ENCODE assay signal across 8 cellular contexts in genomic region chr1:101128211-101128727, GRCh38.
A peak's percentile ranks its signal among the peaks of the same experiment; 100 is the strongest.
DNase-seq lines count a peak whose midpoint lies in the region; ATAC-seq, FAIRE-seq and TF ChIP-seq lines count a peak whose summit lies in the region.

No MANE protein-coding gene starts in this region.

- H3K4me1 ChIP-seq in K562 (replicated peaks in 1 of 2; ENCODE audit: control insufficient read depth in 2 of 2, insufficient read depth in 2 of 2, low read length in 2 of 2): peaks cover 0 to 29% of the 10 kb centered on the region in 2 experiments; a peak in 4 of 5 replicates

- CTCF ChIA-PET in K562 (lab: Yijun Ruan, JAX; ENCODE audit: low intra/inter-chr PET ratio): no interaction called here

- 4% methylated on average over 3 of the region's 3 CpGs for WGBS in K562 (ENCODE audit: insufficient coverage, low coverage, missing lambda C conversion rate)

- FAIRE-seq in GM12891 (lab: Jason Lieb, UNC): peak; percentile 93
- peak; percentile 97 for FAIRE-seq in K562 (lab: Jason Lieb, UNC)

- H3K27me3 ChIP-seq in K562 (ENCODE audit: control insufficient read depth in 2 of 2, insufficient read depth in 2 of 2, low read length in 2 of 2): no peaks in the 10 kb centered on the region

- intact Hi-C loops in K562 (cut with micrococcal nuclease) (loop anchor here (2.0 kb wide), 3 partner anchors 111 to 155 kb away; no protein-coding TSS in a partner anchor), sciatic nerve (cut with DNase I) (no loop called here)

- TF ChIP-seq POLR2A in GM12891 (IDR thresholded peaks at IDR 0.05; ENCODE audit: low read depth, low read length) (no peak), K562 (conservative IDR thresholded peaks at IDR 0.05) (no peak)

- no peak overlapping the region for H3K4me3 ChIP-seq in K562

- in situ Hi-C loops in K562 (cut with MboI): no loop called here

- no peaks in the 10 kb centered on the region for H3K79me2 ChIP-seq in K562 (ENCODE audit: control insufficient read depth, insufficient read depth, low read length)

- no peaks in the 10 kb centered on the region for H3K9me1 ChIP-seq in K562 (ENCODE audit: control insufficient read depth, insufficient read depth, low read length)

- peak overlapping the region in 1 of 2 experiments; percentile 41; a peak in 1 of 4 replicates for H3K9ac ChIP-seq in K562 (ENCODE audit: insufficient read depth in 1 of 2, low read depth in 2 of 2, low read length in 2 of 2)

- peak overlapping the region; percentile 51 for H3K4me2 ChIP-seq in K562 (ENCODE audit: insufficient read depth, low read length)

- DNase-seq in GM12891 (ENCODE audit: insufficient read length, low spot score) (no peak), K562 (ENCODE audit: extremely low read depth in 1 of 4, low spot score in 3 of 4) (peak; percentile 68 to 88 (median 77)), NCI-H2227 (lab: John Stamatoyannopoulos, UW; ENCODE audit: unreplicated experiment) (no peak), sciatic nerve (ENCODE audit: low spot score) (no peak), NCI-H128 (lab: John Stamatoyannopoulos, UW; ENCODE audit: unreplicated experiment) (no peak), SK-N-DZ (ENCODE audit: low spot score) (no peak)

- peak in 1 of 2 experiments; percentile 8; a peak in 1 of 4 replicates for TF ChIP-seq RAD21 in K562 (CRISPR knock-in tag; conservative IDR thresholded peaks at IDR 0.05 in 1 of 2, IDR thresholded peaks at IDR 0.05 in 1 of 2)

- no peaks in the 10 kb centered on the region for H4K20me1 ChIP-seq in K562 (replicated peaks; ENCODE audit: control insufficient read depth, insufficient read depth, low read length)

- no TSS peak for BruUV-seq in K562 (replicated peaks; lab: Mats Ljungman, UMichigan)

- H3K36me3 ChIP-seq in K562 (ENCODE audit: control insufficient read depth, insufficient read depth, low read length): no peaks in the 10 kb centered on the region

- ATAC-seq in GM21390 (IDR thresholded peaks at IDR 0.05; ENCODE audit: unreplicated experiment) (peak; percentile 98), HG03521 (IDR thresholded peaks at IDR 0.05; ENCODE audit: unreplicated experiment) (peak; percentile 92), K562 (peak; percentile 96), sciatic nerve (no peak)

- peak; percentile 92 for TF ChIP-seq EP300 in K562 (IDR thresholded peaks at IDR 0.05; ENCODE audit: low read length)

- H3K27ac ChIP-seq in K562 (ENCODE audit: extremely low read depth, low read depth, low read length): peak overlapping the region; percentile 72

- POLR2A ChIA-PET in K562 (lab: Yijun Ruan, JAX): interaction anchor here (0.5 to 1.2 kb wide), 5 partner anchors 9 to 890 kb away, joined by 3 to 8 read pairs (median 4); no protein-coding TSS in a partner anchor

- TF ChIP-seq CTCF in K562 (IDR thresholded peaks at IDR 0.05 in 2 of 3, conservative IDR thresholded peaks at IDR 0.05 in 1 of 3; ENCODE audit: insufficient read depth in 2 of 3, low read depth in 1 of 3, low read length in 3 of 3): no peak; a peak in 1 of 6 replicates

- peak overlapping the region; percentile 60 for H2AFZ ChIP-seq in K562 (ENCODE audit: low read depth, low read length)

- no peaks in the 10 kb centered on the region for H3K9me3 ChIP-seq in K562 (replicated peaks; ENCODE audit: control insufficient read depth, insufficient read depth, low read depth, low read length)

TF ChIP-seq in GM12891, 5 proteins besides CTCF, POLR2A, EP300 and RAD21:
- TF ChIP-seq POU2F2 (IDR thresholded peaks at IDR 0.05; ENCODE audit: low read depth, low read length) (peak; percentile 98), POLR2AphosphoS5 (IDR thresholded peaks at IDR 0.05; ENCODE audit: low read depth, low read length) (no peak), TAF1 (IDR thresholded peaks at IDR 0.05; ENCODE audit: low read depth, low read length) (no peak), PAX5 (IDR thresholded peaks at IDR 0.05; ENCODE audit: insufficient read depth, low read length, severe bottlenecking) (no peak), SPI1 (IDR thresholded peaks at IDR 0.05; ENCODE audit: low read depth, low read length) (peak; percentile 91)

TF ChIP-seq in K562, 482 proteins besides CTCF, POLR2A, EP300 and RAD21 (continues in another document):
- TF ChIP-seq ZNF778 (CRISPR knock-in tag; IDR thresholded peaks at IDR 0.05) (no peak), ZNF197 (CRISPR knock-in tag; IDR thresholded peaks at IDR 0.05; ENCODE audit: low read depth) (peak; percentile 64; the same call in 1 of the 2 replicates), HEY1 (CRISPR knock-in tag; IDR thresholded peaks at IDR 0.05; ENCODE audit: borderline replicate concordance) (no peak), ATF3 (IDR thresholded peaks at IDR 0.05) (peak; percentile 45; the same call in 1 of the 2 replicates), ATF3 (CRISPR knock-in tag; conservative IDR thresholded peaks at IDR 0.05) (no peak), TEAD4 (IDR thresholded peaks at IDR 0.05; ENCODE audit: low read length) (peak; percentile 97), TEAD4 (CRISPR knock-in tag; IDR thresholded peaks at IDR 0.05; ENCODE audit: borderline replicate concordance) (no peak), TCF7 (IDR thresholded peaks at IDR 0.05; ENCODE audit: borderline replicate concordance) (peak; percentile 97), LARP7 (IDR thresholded peaks at IDR 0.05) (no peak), BCL6 (CRISPR knock-in tag; IDR thresholded peaks at IDR 0.05) (no peak), PKNOX1 (IDR thresholded peaks at IDR 0.05) (peak; percentile 64), ARID1B (IDR thresholded peaks at IDR 0.05) (peak; percentile 97), JUND (IDR thresholded peaks at IDR 0.05; ENCODE audit: borderline replicate concordance, low read depth, low read length) (peak; percentile 70), JUND (tag; IDR thresholded peaks at IDR 0.05; ENCODE audit: borderline replicate concordance, low read depth, low read length) (peak; percentile 75; the same call in 2 of the 3 replicates), MYC (IDR thresholded peaks at IDR 0.05; ENCODE audit: low read depth, low read length) (0 out of 2 replicates have a peak, but pooled peaks have one; percentile 12), MYC (CRISPR knock-in tag; IDR thresholded peaks at IDR 0.05; ENCODE audit: borderline replicate concordance, low read depth) (no peak), OTX1 (CRISPR knock-in tag; IDR thresholded peaks at IDR 0.05) (0 out of 2 replicates have a peak, but pooled peaks have one; percentile 21), ZNF766 (CRISPR knock-in tag; conservative IDR thresholded peaks at IDR 0.05) (peak; percentile 42; the same call in 1 of the 2 replicates), ZMIZ1 (IDR thresholded peaks at IDR 0.05; ENCODE audit: low read depth in 2 of 2, low read length in 2 of 2) (peak in 1 of 2 experiments; percentile 85; a peak in 2 of 4 replicates), EP400 (IDR thresholded peaks at IDR 0.05) (no peak), HDAC3 (IDR thresholded peaks at IDR 0.05; ENCODE audit: borderline replicate concordance, partially characterized antibody) (peak; percentile 73)

Comparison
In these comparisons a context has a peak if more than half of its experiments do, and no peak if none do; other contexts are left out.
1. DNase-seq: peak in K562 (4 of 4); none in GM12891 (single experiment), NCI-H2227 (single experiment), sciatic nerve (single experiment), NCI-H128 (single experiment) and SK-N-DZ (single experiment).